30 cellular contexts compared by ENCODE assay signal in the genomic region with DNA sequence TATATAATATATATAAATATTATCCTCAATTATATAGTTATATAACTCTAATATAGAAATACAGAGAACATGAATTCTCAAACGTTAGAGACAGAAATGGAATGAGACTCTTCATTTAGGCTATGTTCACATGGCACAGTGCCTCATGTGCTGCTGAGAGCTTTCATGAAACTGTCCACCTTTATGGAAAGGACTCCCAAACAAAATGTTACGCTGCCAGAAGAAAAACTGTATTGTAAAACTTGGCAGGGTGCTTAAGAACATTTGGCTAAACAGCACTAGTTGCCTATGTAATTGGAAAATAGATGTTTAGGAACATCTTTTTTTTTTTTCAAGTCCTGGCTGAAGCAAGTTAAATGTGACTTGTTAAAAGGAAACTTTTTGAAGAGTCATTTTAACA.
"Had no signal": no experiment of that assay in that cellular context is flagged by ENCODE, and none has a peak within 500 bp of the region (broad histone marks: within the 10 kb centered on the region; RNA-seq: fewer than 3 reads in every experiment).

No MANE protein-coding gene starts in this region.

- H3K36me3 ChIP-seq: brain microvascular endothelial cell, MG63, WERI-Rb-1 had no signal

- H3K4me3 ChIP-seq: MG63, PC-9 had no signal

- H3K4me1 Mint-ChIP-seq: activated CD4-positive, alpha-beta memory T cell treated with anti-CD3 and anti-CD28 coated beads, Interleukin-2, amount 10 ng/mL, durations not matched to agents 7 days and 5 days; activated CD8-positive, alpha-beta memory T cell treated with anti-CD3 and anti-CD28 coated beads, Interleukin-2, amount 10 ng/mL, durations not matched to agents 7 days and 5 days; activated naive CD8-positive, alpha-beta T cell treated with anti-CD3 and anti-CD28 coated beads for 36 hours had no signal

- DNase-seq: activated CD4-positive, alpha-beta memory T cell treated with anti-CD3 and anti-CD28 coated beads, Interleukin-2, amount 10 ng/mL, durations not matched to agents 7 days and 5 days; activated CD4-positive, alpha-beta T cell treated with anti-CD3 and anti-CD28 coated beads for 1 hour; activated CD4-positive, alpha-beta T cell treated with anti-CD3 and anti-CD28 coated beads for 48 hours; activated CD4-positive, CD25-positive, alpha-beta regulatory T cell; activated CD8-positive, alpha-beta memory T cell treated with anti-CD3 and anti-CD28 coated beads for 24 hours; activated CD8-positive, alpha-beta memory T cell treated with anti-CD3 and anti-CD28 coated beads, Interleukin-2, amount 10 ng/mL, durations not matched to agents 7 days and 5 days; activated CD8-positive, alpha-beta memory T cell treated with anti-CD3 and anti-CD28 coated beads, Interleukin-2, amount 50 U/mL, for 48 hours; activated effector memory CD4-positive, alpha-beta T cell treated with anti-CD3 and anti-CD28 coated beads, Interleukin-2, amount 50 U/mL, for 16 hours; activated naive CD4-positive, alpha-beta T cell; activated naive CD4-positive, alpha-beta T cell treated with anti-CD3 and anti-CD28 coated beads, Interleukin-2, amount 50 U/mL, for 16 hours; activated naive CD8-positive, alpha-beta T cell treated with anti-CD3 and anti-CD28 coated beads for 36 hours; activated T-cell treated with anti-CD3 and anti-CD28 coated beads, Interleukin-2, amount 50 U/mL, for 48 hours; amniotic stem cell; aorta; brain microvascular endothelial cell; central memory CD4-positive, alpha-beta T cell; Karpas-422; MG63; NCI-H1048; NCI-H1105 treated with DMSO at 0.1 percent for 48 hours; NCI-H1436 treated with DMSO at 0.1 percent for 48 hours; NCI-H1694 treated with DMSO at 0.1 percent for 48 hours; NCI-H2029; NCI-H2171 treated with DMSO at 0.1 percent for 48 hours; NCI-H2227 treated with DMSO at 0.1 percent for 48 hours; NCI-H524 treated with DMSO at 0.1 percent for 48 hours; PC-9; Right ventricle myocardium superior; T1000; WERI-Rb-1 had no signal

- H3K9me3 ChIP-seq: MG63 had no signal

- H3K27me3 Mint-ChIP-seq: activated CD4-positive, alpha-beta memory T cell treated with anti-CD3 and anti-CD28 coated beads, Interleukin-2, amount 10 ng/mL, durations not matched to agents 7 days and 5 days; activated CD8-positive, alpha-beta memory T cell treated with anti-CD3 and anti-CD28 coated beads, Interleukin-2, amount 10 ng/mL, durations not matched to agents 7 days and 5 days; activated naive CD8-positive, alpha-beta T cell treated with anti-CD3 and anti-CD28 coated beads for 36 hours had no signal

- ATAC-seq: activated CD8-positive, alpha-beta memory T cell treated with anti-CD3 and anti-CD28 coated beads, Interleukin-2, amount 10 ng/mL, durations not matched to agents 7 days and 5 days had no signal

- H3K27me3 ChIP-seq: brain microvascular endothelial cell, MG63 had no signal

- H3K9me3 Mint-ChIP-seq: activated CD4-positive, alpha-beta memory T cell treated with anti-CD3 and anti-CD28 coated beads, Interleukin-2, amount 10 ng/mL, durations not matched to agents 7 days and 5 days; activated naive CD8-positive, alpha-beta T cell treated with anti-CD3 and anti-CD28 coated beads for 36 hours had no signal

- H3K36me3 Mint-ChIP-seq: activated CD8-positive, alpha-beta memory T cell treated with anti-CD3 and anti-CD28 coated beads, Interleukin-2, amount 10 ng/mL, durations not matched to agents 7 days and 5 days; activated naive CD8-positive, alpha-beta T cell treated with anti-CD3 and anti-CD28 coated beads for 36 hours had no signal

- H3K27ac ChIP-seq: brain microvascular endothelial cell, PC-9, WERI-Rb-1 had no signal

- H3K27ac Mint-ChIP-seq: activated CD4-positive, alpha-beta memory T cell treated with anti-CD3 and anti-CD28 coated beads, Interleukin-2, amount 10 ng/mL, durations not matched to agents 7 days and 5 days; activated CD8-positive, alpha-beta memory T cell treated with anti-CD3 and anti-CD28 coated beads, Interleukin-2, amount 10 ng/mL, durations not matched to agents 7 days and 5 days; activated naive CD8-positive, alpha-beta T cell treated with anti-CD3 and anti-CD28 coated beads for 36 hours had no signal

- H3K4me3 Mint-ChIP-seq: activated CD4-positive, alpha-beta memory T cell treated with anti-CD3 and anti-CD28 coated beads, Interleukin-2, amount 10 ng/mL, durations not matched to agents 7 days and 5 days; activated CD8-positive, alpha-beta memory T cell treated with anti-CD3 and anti-CD28 coated beads, Interleukin-2, amount 10 ng/mL, durations not matched to agents 7 days and 5 days; activated naive CD8-positive, alpha-beta T cell treated with anti-CD3 and anti-CD28 coated beads for 36 hours had no signal
